Comparison of ENCODE assay signal across 8 cellular contexts in genomic region chr9:34612788-34613390, GRCh38. TPM values are rescaled to one million over a fixed set of nuclear protein-coding genes. Genes with fewer than 3 reads are reported as not detected.
DNase-seq lines count a peak whose midpoint lies in the region; FAIRE-seq and TF ChIP-seq lines count a peak whose summit lies in the region.

No MANE protein-coding gene starts in this region.

- H3K27me3 ChIP-seq in SJCRH30: no peaks in the 10 kb centered on the region
- H3K27me3 ChIP-seq in neutrophil: peaks cover under 1% of the 10 kb centered on the region
- no peaks in the 10 kb centered on the region for H3K27me3 ChIP-seq in thyroid gland

- H3K4me3 ChIP-seq in SJCRH30: peak overlapping the region; percentile 79
- peak overlapping the region; percentile 76 to 77 for H3K4me3 ChIP-seq in neutrophil (ENCODE audit: low read depth in 1 of 2, low read length in 1 of 2)
- peak overlapping the region; percentile 10 to 82 (median 58) for H3K4me3 ChIP-seq in thyroid gland (replicated peaks in 1 of 3)

- H3K9me3 ChIP-seq in SJCRH30 (replicated peaks) (no peaks in the 10 kb centered on the region), neutrophil (no peaks in the 10 kb centered on the region), thyroid gland (no peaks in the 10 kb centered on the region)

- no peak for TF ChIP-seq POLR2A in thyroid gland (IDR thresholded peaks at IDR 0.05)

- FAIRE-seq in frontal cortex (lab: Jason Lieb, UNC): no peak

- H3K36me3 ChIP-seq in SJCRH30 (no peaks in the 10 kb centered on the region), neutrophil (peaks cover 43% of the 10 kb centered on the region), thyroid gland (peaks cover 18 to 27% of the 10 kb centered on the region in 2 donors)

- TF ChIP-seq CTCF in LNCAP (IDR thresholded peaks at IDR 0.05) (peak; percentile 85), neutrophil (IDR thresholded peaks at IDR 0.05) (peak; percentile 70), thyroid gland (IDR thresholded peaks at IDR 0.05) (peak; percentile 60 to 90 (median 73))

- peak; percentile 64 for DNase-seq in NK-92 treated with Interleukin-12 subunit alpha and Interleukin-12 subunit beta, amount 100 ng/mL, for 24 hours (lab: John Stamatoyannopoulos, UW)
- DNase-seq in NK-92 (lab: John Stamatoyannopoulos, UW; ENCODE audit: unreplicated experiment) (no peak), SJCRH30 (peak; percentile 80 to 89), frontal cortex (ENCODE audit: low spot score in 2 of 2) (peak; percentile 74 to 83), thyroid gland (peak; percentile 72 to 74)
- peak; percentile 71 for DNase-seq in activated naive CD4-positive, alpha-beta T cell treated with Interleukin-2 at 50 U/mL for 16 hours

- intact Hi-C loops in thyroid gland (cut with DNase I): no loop called here

- no peaks in the 10 kb centered on the region for H3K4me1 ChIP-seq in SJCRH30
- H3K4me1 ChIP-seq in neutrophil (ENCODE audit: control insufficient read depth in 1 of 2, insufficient read depth in 1 of 2, low read depth in 1 of 2, low read length in 1 of 2): peaks cover 19 to 23% of the 10 kb centered on the region in 2 experiments
- peaks cover 12 to 16% of the 10 kb centered on the region in 2 donors for H3K4me1 ChIP-seq in thyroid gland

- H3K27ac ChIP-seq in SJCRH30 (peak overlapping the region; percentile 72), neutrophil (peak overlapping the region; percentile 88), thyroid gland (no peak overlapping the region)

- WGBS in thyroid gland, 2 donors: 3% methylated on average over 15 of the region's 15 CpGs

RNA-seq across cellular contexts. Expression of gene RPP25L, which starts 1.0 kb away (rescaled TPM):
- 13.0 and 19.0 TPM in 2 replicates for total RNA-seq in SJCRH30 (2014; rRNA removed; shearing (Covaris generic))
- total RNA-seq in frontal cortex: 6.1 TPM
- total RNA-seq in thyroid gland: 10 to 100 TPM; 20.7 to 39.0 (median 25.8) TPM

RNA-seq across cellular contexts. Expression of gene DCTN3, which starts 7.4 kb away (rescaled TPM):
- total RNA-seq in SJCRH30 (2014; rRNA removed; shearing (Covaris generic)): 58.2 and 63.6 TPM in 2 replicates
- total RNA-seq in frontal cortex (165 TPM), thyroid gland (100 to 1,000 TPM in 2 of 4 donors, 10 to 100 TPM in 2; 54.6 to 140 (median 89.2) TPM)

RNA-seq across cellular contexts. Expression of gene ARID3C, which starts 16.0 kb away (rescaled TPM):
- total RNA-seq in SJCRH30 (2014; rRNA removed; shearing (Covaris generic)): 0.13 TPM in 1 of 2 replicates, not detected in the other
- total RNA-seq in frontal cortex: 0.82 TPM
- not detected for total RNA-seq in thyroid gland

RNA-seq across cellular contexts. Expression of gene CNTFR, which starts 23.4 kb away (rescaled TPM):
- total RNA-seq in SJCRH30 (2014; rRNA removed; shearing (Covaris generic)): 0.20 and 0.24 TPM in 2 replicates
- total RNA-seq in frontal cortex (9.8 TPM), thyroid gland (10 to 100 TPM in 3 of 4 donors, 1 to 10 TPM in 1; 8.6 to 17.3 (median 14.1) TPM)

RNA-seq across cellular contexts. Expression of gene SIGMAR1, which starts 24.7 kb away (rescaled TPM):
- total RNA-seq in SJCRH30 (2014; rRNA removed; shearing (Covaris generic)): 77.1 and 85.3 TPM in 2 replicates
- total RNA-seq in frontal cortex: 20.8 TPM
- 10 to 100 TPM; 48.6 to 89.7 (median 76.6) TPM for total RNA-seq in thyroid gland

Comparison
In these comparisons a context has a peak if more than half of its experiments do, and no peak if none do; other contexts are left out.
1. H3K27ac ChIP-seq: peak in SJCRH30 (single experiment) and neutrophil (single experiment); none in thyroid gland (0 of 3).
2. Peak in every context shown above with its lines, with median percentiles within 50 percentile points of each other: CTCF ChIP-seq and H3K4me3 ChIP-seq.